Comparison of ENCODE assay signal across 8 cellular contexts in genomic region chr16:29810699-29811169, GRCh38. TPM values are rescaled to one million over a fixed set of nuclear protein-coding genes. Genes with fewer than 3 reads are reported as not detected.
DNase-seq lines count a peak whose midpoint lies in the region; ATAC-seq and TF ChIP-seq lines count a peak whose summit lies in the region.

No MANE protein-coding gene starts in this region.

- no peaks in the 10 kb centered on the region for H3K27me3 ChIP-seq in GM23248 (replicated peaks; ENCODE audit: insufficient read depth)
- no peaks in the 10 kb centered on the region for H3K27me3 ChIP-seq in SU-DHL-6 (ENCODE audit: low read length)
- H3K27me3 ChIP-seq in gastroesophageal sphincter, result no peaks in the 10 kb centered on the region

- H3K36me3 ChIP-seq in GM23248 (ENCODE audit: low read depth) (no peaks in the 10 kb centered on the region), SU-DHL-6 (ENCODE audit: low read length) (peaks cover 11% of the 10 kb centered on the region), gastroesophageal sphincter (peaks cover 0 to 21% of the 10 kb centered on the region in 2 donors)

- H3K9ac ChIP-seq in GM23248 (peak overlapping the region; percentile 71), SU-DHL-6 (ENCODE audit: low read length) (peak overlapping the region; percentile 19; the same call in 1 of the 2 replicates)

- TF ChIP-seq POLR2A in gastroesophageal sphincter (IDR thresholded peaks at IDR 0.05), result no peak

- H3K4me2 ChIP-seq in GM23248 (ENCODE audit: unreplicated experiment) (peak overlapping the region; percentile 89), SU-DHL-6 (ENCODE audit: low read depth, low read length, poor library complexity, severe bottlenecking) (peak overlapping the region; percentile 29)

- peak overlapping the region; percentile 74 for H3K27ac ChIP-seq in GM23248
- no peak overlapping the region for H3K27ac ChIP-seq in SU-DHL-6 (ENCODE audit: low read depth, low read length)
- peak overlapping the region; percentile 47 to 98 (median 98) for H3K27ac ChIP-seq in gastroesophageal sphincter
- H3K27ac ChIP-seq in skin epidermis, result peak overlapping the region in 18 of 21 experiments; percentile 6 to 98 (median 82)

- H2AFZ ChIP-seq in GM23248, result no peak overlapping the region
- no peak overlapping the region for H2AFZ ChIP-seq in SU-DHL-6 (ENCODE audit: low read depth, low read length, severe bottlenecking)

- no peak for DNase-seq in GM23248
- no peak for DNase-seq in iPS-NIHi11 (ENCODE audit: low spot score)
- DNase-seq in GOT3 (lab: John Stamatoyannopoulos, UW), result no peak

- in situ Hi-C loops in GM23248 (cut with MboI), result loop anchor here (10.0 kb wide), 1 partner anchor 204 kb away; the partner anchor contains the start of gene DOC2A

- no peaks in the 10 kb centered on the region for H3K9me2 ChIP-seq in GM23248 (ENCODE audit: insufficient read depth)
- no peaks in the 10 kb centered on the region for H3K9me2 ChIP-seq in SU-DHL-6 (replicated peaks; ENCODE audit: insufficient read depth, low read length)

- TF ChIP-seq EP300 in gastroesophageal sphincter (IDR thresholded peaks at IDR 0.05), result no peak

- H3K79me2 ChIP-seq in GM23248 (ENCODE audit: insufficient read depth) (peaks cover 22% of the 10 kb centered on the region), SU-DHL-6 (ENCODE audit: insufficient read depth, low read length) (peaks cover 12% of the 10 kb centered on the region; the same call in 1 of the 2 replicates)

- TF ChIP-seq CTCF in SU-DHL-6 (IDR thresholded peaks at IDR 0.05; ENCODE audit: insufficient read depth, low read length, poor library complexity, severe bottlenecking), result no peak
- no peak for TF ChIP-seq CTCF in gastroesophageal sphincter (IDR thresholded peaks at IDR 0.05)

- ATAC-seq in gastroesophageal sphincter (no peak), GM21515 (IDR thresholded peaks at IDR 0.05; ENCODE audit: unreplicated experiment) (no peak), GM21576 (IDR thresholded peaks at IDR 0.05; ENCODE audit: unreplicated experiment) (no peak)

- H3F3A ChIP-seq in GM23248 (ENCODE audit: insufficient read depth) (peaks cover 20% of the 10 kb centered on the region; the same call in 1 of the 2 replicates), SU-DHL-6 (ENCODE audit: insufficient read depth) (peaks cover 20% of the 10 kb centered on the region; the same call in 1 of the 2 replicates)

- H3K4me1 ChIP-seq in GM23248 (ENCODE audit: insufficient read depth) (peaks cover 29% of the 10 kb centered on the region), gastroesophageal sphincter (peaks cover 9 to 83% (median 56%) of the 10 kb centered on the region in 3 donors)

- WGBS in GM23248 (ENCODE audit: low coverage in 1 of 2, low lambda C conversion rate in 2 of 2, missing lambda C conversion rate in 2 of 2), 2 experiments, result 22 to 25% methylated on average over 9 of the region's 9 CpGs
- 0 to 30% methylated on average over 3 to 9 of the region's 9 CpGs for WGBS in gastroesophageal sphincter (ENCODE audit: low coverage in 1 of 2), 2 donors

- no peaks in the 10 kb centered on the region for H3K9me3 ChIP-seq in GM23248 (ENCODE audit: low read depth)
- H3K9me3 ChIP-seq in SU-DHL-6 (ENCODE audit: insufficient read depth, low read length), result no peaks in the 10 kb centered on the region
- no peaks in the 10 kb centered on the region for H3K9me3 ChIP-seq in gastroesophageal sphincter

- H4K20me1 ChIP-seq in GM23248 (ENCODE audit: insufficient read depth) (no peaks in the 10 kb centered on the region), SU-DHL-6 (ENCODE audit: low read depth, low read length) (peaks cover 8% of the 10 kb centered on the region)

- peak overlapping the region; percentile 77 for H3K4me3 ChIP-seq in GM23248
- no peak overlapping the region for H3K4me3 ChIP-seq in SU-DHL-6 (ENCODE audit: insufficient read depth, low read length, poor library complexity, severe bottlenecking)
- H3K4me3 ChIP-seq in gastroesophageal sphincter, result no peak overlapping the region
- peak overlapping the region in 6 of 7 experiments; percentile 36 to 53 (median 44) for H3K4me3 ChIP-seq in skin epidermis

RNA-seq across cellular contexts. Expression of gene PRRT2, which starts 1.3 kb away (rescaled TPM):
- total RNA-seq in GM23248 (2014; rRNA removed; shearing (Covaris generic)), result 0.43 and 4.0 TPM in 2 replicates
- 1.3 and 2.1 TPM in 2 replicates for polyA plus RNA-seq in GM23248 (2016; fragmentation: Nextera tagmentation; extraction: Ambion mirVana)
- 10 to 100 TPM in 1 of 4 donors, 1 to 10 TPM in 3; 4.2 to 13.5 (median 6.0) TPM for total RNA-seq in gastroesophageal sphincter

RNA-seq across cellular contexts. Expression of gene MAZ, which starts 4.4 kb away (rescaled TPM):
- total RNA-seq in GM23248 (2014; rRNA removed; shearing (Covaris generic)), result 169 and 215 TPM in 2 replicates
- polyA plus RNA-seq in GM23248 (2016; fragmentation: Nextera tagmentation; extraction: Ambion mirVana), result 74.5 and 76.8 TPM in 2 replicates
- 100 to 1,000 TPM in 3 of 4 donors, 10 to 100 TPM in 1; 86.3 to 212 (median 116) TPM for total RNA-seq in gastroesophageal sphincter

RNA-seq across cellular contexts. Expression of gene PAGR1, which starts 5.2 kb away (rescaled TPM):
- total RNA-seq in GM23248 (2014; rRNA removed; shearing (Covaris generic)), result 23.6 and 30.6 TPM in 2 replicates
- polyA plus RNA-seq in GM23248 (2016; fragmentation: Nextera tagmentation; extraction: Ambion mirVana), result 17.5 and 19.3 TPM in 2 replicates
- total RNA-seq in gastroesophageal sphincter, result 10 to 100 TPM; 19.3 to 29.6 (median 20.2) TPM

RNA-seq across cellular contexts. Expression of gene MVP, which starts 9.5 kb away (rescaled TPM):
- 272 and 296 TPM in 2 replicates for total RNA-seq in GM23248 (2014; rRNA removed; shearing (Covaris generic))
- polyA plus RNA-seq in GM23248 (2016; fragmentation: Nextera tagmentation; extraction: Ambion mirVana), result 230 and 235 TPM in 2 replicates
- total RNA-seq in gastroesophageal sphincter, result 100 to 1,000 TPM in 3 of 4 donors, 10 to 100 TPM in 1; 82.2 to 162 (median 129) TPM

RNA-seq across cellular contexts. Expression of gene KIF22, which starts 20.2 kb away (rescaled TPM):
- 28.7 and 30.4 TPM in 2 replicates for total RNA-seq in GM23248 (2014; rRNA removed; shearing (Covaris generic))
- polyA plus RNA-seq in GM23248 (2016; fragmentation: Nextera tagmentation; extraction: Ambion mirVana), result 39.5 and 41.8 TPM in 2 replicates
- 10 to 100 TPM in 3 of 4 donors, 1 to 10 TPM in 1; 9.4 to 17.3 (median 12.8) TPM for total RNA-seq in gastroesophageal sphincter

Comparison
In these comparisons a context has a peak if more than half of its experiments do, and no peak if none do; other contexts are left out.
1. H3K4me3 ChIP-seq: peak in GM23248 (single experiment) and skin epidermis (6 of 7); none in SU-DHL-6 (single experiment) and gastroesophageal sphincter (0 of 2).